ENCODE assay signal across 1 cellular context in genomic region chr19:53898166-53898565, GRCh38.
TF ChIP-seq lines count a peak whose summit lies in the region.

No MANE protein-coding gene starts in this region.

TF ChIP-seq in WTC11, 78 proteins besides CTCF, POLR2A, EP300 and RAD21:
- TF ChIP-seq IRF2 (CRISPR knock-in tag; IDR thresholded peaks at IDR 0.05; ENCODE audit: borderline replicate concordance, low read depth) (no peak), KAT7 (CRISPR knock-in tag; IDR thresholded peaks at IDR 0.05; ENCODE audit: borderline replicate concordance) (no peak), GABPB1 (CRISPR knock-in tag; IDR thresholded peaks at IDR 0.05) (no peak), ZNF416 (CRISPR knock-in tag; IDR thresholded peaks at IDR 0.05) (no peak), CREB1 (CRISPR knock-in tag; IDR thresholded peaks at IDR 0.05) (no peak), JUN (CRISPR knock-in tag; IDR thresholded peaks at IDR 0.05) (no peak), ZSCAN18 (CRISPR knock-in tag; IDR thresholded peaks at IDR 0.05) (no peak), TCF7 (CRISPR knock-in tag; IDR thresholded peaks at IDR 0.05; ENCODE audit: low read depth) (no peak), ETV6 (CRISPR knock-in tag; IDR thresholded peaks at IDR 0.05) (no peak), CBFB (CRISPR knock-in tag; IDR thresholded peaks at IDR 0.05; ENCODE audit: low read depth) (no peak), FOXP4 (CRISPR knock-in tag; IDR thresholded peaks at IDR 0.05) (no peak), CDX4 (CRISPR knock-in tag; IDR thresholded peaks at IDR 0.05; ENCODE audit: borderline replicate concordance) (no peak), ZNF423 (CRISPR knock-in tag; IDR thresholded peaks at IDR 0.05) (no peak)
- TF ChIP-seq, protein P1, sequence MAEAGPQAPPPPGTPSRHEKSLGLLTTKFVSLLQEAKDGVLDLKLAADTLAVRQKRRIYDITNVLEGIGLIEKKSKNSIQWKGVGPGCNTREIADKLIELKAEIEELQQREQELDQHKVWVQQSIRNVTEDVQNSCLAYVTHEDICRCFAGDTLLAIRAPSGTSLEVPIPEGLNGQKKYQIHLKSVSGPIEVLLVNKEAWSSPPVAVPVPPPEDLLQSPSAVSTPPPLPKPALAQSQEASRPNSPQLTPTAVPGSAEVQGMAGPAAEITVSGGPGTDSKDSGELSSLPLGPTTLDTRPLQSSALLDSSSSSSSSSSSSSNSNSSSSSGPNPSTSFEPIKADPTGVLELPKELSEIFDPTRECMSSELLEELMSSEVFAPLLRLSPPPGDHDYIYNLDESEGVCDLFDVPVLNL (CRISPR knock-in tag; IDR thresholded peaks at IDR 0.05; ENCODE audit: borderline replicate concordance, low read depth), result no peak
- TF ChIP-seq, protein P2, sequence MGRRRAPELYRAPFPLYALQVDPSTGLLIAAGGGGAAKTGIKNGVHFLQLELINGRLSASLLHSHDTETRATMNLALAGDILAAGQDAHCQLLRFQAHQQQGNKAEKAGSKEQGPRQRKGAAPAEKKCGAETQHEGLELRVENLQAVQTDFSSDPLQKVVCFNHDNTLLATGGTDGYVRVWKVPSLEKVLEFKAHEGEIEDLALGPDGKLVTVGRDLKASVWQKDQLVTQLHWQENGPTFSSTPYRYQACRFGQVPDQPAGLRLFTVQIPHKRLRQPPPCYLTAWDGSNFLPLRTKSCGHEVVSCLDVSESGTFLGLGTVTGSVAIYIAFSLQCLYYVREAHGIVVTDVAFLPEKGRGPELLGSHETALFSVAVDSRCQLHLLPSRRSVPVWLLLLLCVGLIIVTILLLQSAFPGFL (CRISPR knock-in tag; IDR thresholded peaks at IDR 0.05; ENCODE audit: borderline replicate concordance), result no peak
- TF ChIP-seq, protein P3, sequence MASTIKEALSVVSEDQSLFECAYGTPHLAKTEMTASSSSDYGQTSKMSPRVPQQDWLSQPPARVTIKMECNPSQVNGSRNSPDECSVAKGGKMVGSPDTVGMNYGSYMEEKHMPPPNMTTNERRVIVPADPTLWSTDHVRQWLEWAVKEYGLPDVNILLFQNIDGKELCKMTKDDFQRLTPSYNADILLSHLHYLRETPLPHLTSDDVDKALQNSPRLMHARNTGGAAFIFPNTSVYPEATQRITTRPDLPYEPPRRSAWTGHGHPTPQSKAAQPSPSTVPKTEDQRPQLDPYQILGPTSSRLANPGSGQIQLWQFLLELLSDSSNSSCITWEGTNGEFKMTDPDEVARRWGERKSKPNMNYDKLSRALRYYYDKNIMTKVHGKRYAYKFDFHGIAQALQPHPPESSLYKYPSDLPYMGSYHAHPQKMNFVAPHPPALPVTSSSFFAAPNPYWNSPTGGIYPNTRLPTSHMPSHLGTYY (CRISPR knock-in tag; IDR thresholded peaks at IDR 0.05), result no peak
